ENCODE assay signal across 21 cellular contexts in genomic region chr15:51505251-51505650, GRCh38.
"Had no signal": no experiment of that assay in that cellular context is flagged by ENCODE, and none has a peak within 500 bp of the region (broad histone marks: within the 10 kb centered on the region; RNA-seq: fewer than 3 reads in every experiment).

No MANE protein-coding gene starts in this region.

- H3K27ac ChIP-seq: foreskin keratinocyte, left ventricle myocardium inferior, lower lobe of right lung, parathyroid adenoma, psoas muscle, right lobe of liver, tibial artery, upper lobe of left lung, vagina had no signal

- H2AFZ ChIP-seq: parathyroid adenoma had no signal

- H3K9me3 ChIP-seq: lower lobe of right lung, psoas muscle, right lobe of liver, tibial artery, upper lobe of left lung, vagina had no signal

- H3K36me3 ChIP-seq: right lobe of liver, vagina had no signal

- DNase-seq: effector memory CD4-positive, alpha-beta T cell; foreskin keratinocyte; immature natural killer cell; left ventricle myocardium inferior; lower lobe of right lung; mesenchymal stem cell; naive B cell; psoas muscle; retina; right lobe of liver; stimulated activated CD4-positive, alpha-beta T cell treated with anti-CD3 and anti-CD28 coated beads, Interleukin-4, amount 100 ng/mL, for 1 hour; stimulated activated CD8-positive, alpha-beta memory T cell treated with anti-CD3 and anti-CD28 coated beads, Interleukin-4, amount 100 ng/mL, for 48 hours; tibial artery; upper lobe of left lung had no signal

- H3K27me3 Mint-ChIP-seq: naive B cell; stimulated activated naive CD8-positive, alpha-beta T cell treated with anti-CD3 and anti-CD28 coated beads, Interleukin-15, Interleukin-2, amounts not matched to agents 100 ng/mL and 50 ng/mL, for 24 hours had no signal

- H3K4me1 Mint-ChIP-seq: immature natural killer cell; naive B cell; nephron; stimulated activated effector memory CD8-positive, alpha-beta T cell treated with anti-CD3 and anti-CD28 coated beads, Interleukin-12 subunit alpha, Interleukin-12 subunit beta, amount 100 ng/mL, for 72 hours had no signal

- H3K27ac Mint-ChIP-seq: immature natural killer cell; naive B cell; nephron; stimulated activated effector memory CD8-positive, alpha-beta T cell treated with anti-CD3 and anti-CD28 coated beads, Interleukin-12 subunit alpha, Interleukin-12 subunit beta, amount 100 ng/mL, for 72 hours; stimulated activated naive CD8-positive, alpha-beta T cell treated with anti-CD3 and anti-CD28 coated beads, Interleukin-15, Interleukin-2, amounts not matched to agents 100 ng/mL and 50 ng/mL, for 24 hours had no signal

- H3K4me1 ChIP-seq: foreskin keratinocyte, left ventricle myocardium inferior, lower lobe of right lung, parathyroid adenoma, psoas muscle, right lobe of liver, tibial artery, upper lobe of left lung, vagina had no signal

- H3K79me2 ChIP-seq: parathyroid adenoma had no signal

- ATAC-seq: foreskin keratinocyte; lower lobe of right lung; psoas muscle; stimulated activated effector memory CD8-positive, alpha-beta T cell treated with anti-CD3 and anti-CD28 coated beads, Interleukin-12 subunit alpha, Interleukin-12 subunit beta, amount 100 ng/mL, for 72 hours had no signal

- H3K27me3 ChIP-seq: foreskin keratinocyte, right lobe of liver, tibial artery, upper lobe of left lung, vagina had no signal

- H3K9me3 Mint-ChIP-seq: immature natural killer cell; stimulated activated effector memory CD8-positive, alpha-beta T cell treated with anti-CD3 and anti-CD28 coated beads, Interleukin-12 subunit alpha, Interleukin-12 subunit beta, amount 100 ng/mL, for 72 hours had no signal

- H3K36me3 Mint-ChIP-seq: naive B cell; stimulated activated effector memory CD8-positive, alpha-beta T cell treated with anti-CD3 and anti-CD28 coated beads, Interleukin-12 subunit alpha, Interleukin-12 subunit beta, amount 100 ng/mL, for 72 hours had no signal

- FAIRE-seq: endometrium, keratinocyte had no signal

- H3K9ac ChIP-seq: parathyroid adenoma had no signal

- H3K4me3 ChIP-seq: left ventricle myocardium inferior, lower lobe of right lung, psoas muscle, right lobe of liver, tibial artery, upper lobe of left lung, vagina had no signal

- H3K4me3 Mint-ChIP-seq: immature natural killer cell; naive B cell; nephron; stimulated activated effector memory CD8-positive, alpha-beta T cell treated with anti-CD3 and anti-CD28 coated beads, Interleukin-12 subunit alpha, Interleukin-12 subunit beta, amount 100 ng/mL, for 72 hours; stimulated activated naive CD8-positive, alpha-beta T cell treated with anti-CD3 and anti-CD28 coated beads, Interleukin-15, Interleukin-2, amounts not matched to agents 100 ng/mL and 50 ng/mL, for 24 hours had no signal
